29 cellular contexts compared by ENCODE assay signal in the genomic region with DNA sequence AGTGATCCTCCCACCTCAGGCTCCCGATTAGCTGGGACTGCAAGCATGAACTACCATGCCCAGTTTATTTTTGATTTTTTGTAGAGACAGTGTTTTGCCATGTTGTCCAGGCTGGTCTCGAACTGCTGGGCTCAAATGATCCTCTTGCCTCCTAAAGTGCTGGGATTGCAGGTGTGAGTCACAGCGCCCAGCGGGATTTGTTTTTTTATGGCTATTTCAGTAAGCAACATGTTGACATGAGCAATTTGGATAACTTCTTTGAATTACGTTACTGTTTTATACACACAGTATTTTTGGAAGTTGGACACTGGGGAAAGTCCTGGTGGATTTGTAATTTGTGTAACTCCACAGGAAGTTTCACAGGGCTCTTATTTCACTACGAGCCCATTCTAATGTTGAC. TPM values are rescaled to one million over a fixed set of nuclear protein-coding genes. Genes with fewer than 3 reads are reported as not detected.
A peak's percentile ranks its signal among the peaks of the same experiment; 100 is the strongest.
DNase-seq lines count a peak whose midpoint lies in the region; ATAC-seq and TF ChIP-seq lines count a peak whose summit lies in the region.
"Had no signal": no experiment of that assay in that cellular context is flagged by ENCODE, and none has a peak within 500 bp of the region (broad histone marks: within the 10 kb centered on the region; RNA-seq: fewer than 3 reads in every experiment).

No MANE protein-coding gene starts in this region.

- no peak overlapping the region for H3K27ac Mint-ChIP-seq in GM23338
- H3K27ac Mint-ChIP-seq: activated B cell treated with CpG ODN at 0.5 μM for 24 hours; activated CD8-positive, alpha-beta memory T cell treated with anti-CD3 and anti-CD28 coated beads, Interleukin-2, amount 10 ng/mL, durations not matched to agents 7 days and 5 days; activated naive CD4-positive, alpha-beta T cell treated with anti-CD3 and anti-CD28 coated beads for 36 hours; immature natural killer cell had no signal

- H2AFZ ChIP-seq in GM23338: peak overlapping the region; percentile 72; the same call in 1 of the 2 replicates

- peaks cover 5% of the 10 kb centered on the region for H3K27me3 Mint-ChIP-seq in GM23338 (ENCODE audit: insufficient read depth, low read depth, poor library complexity)

- no peaks in the 10 kb centered on the region for H3K9me2 ChIP-seq in GM23338 (ENCODE audit: insufficient read depth)

- intact Hi-C loops in psoas muscle (cut with DNase I): no loop called here

- H3K79me2 ChIP-seq in GM23338 (replicated peaks; ENCODE audit: insufficient read depth): no peaks in the 10 kb centered on the region; the same call in 1 of the 2 replicates

- H3K4me1 Mint-ChIP-seq in GM23338: peaks cover 12% of the 10 kb centered on the region; the same call in 2 of the 3 replicates

- DNase-seq in GM23338 (ENCODE audit: low spot score) (no peak), NCI-H69 (lab: John Stamatoyannopoulos, UW) (peak; percentile 16), fibroblast of mammary gland (ENCODE audit: low read depth) (peak; percentile 64), psoas muscle (peak; percentile 43 to 64), cerebellum (ENCODE audit: low spot score) (no peak)
- DNase-seq in stimulated activated naive CD8-positive, alpha-beta T cell treated with anti-CD3 and anti-CD28 coated beads, Interleukin-15, Interleukin-2, amounts not matched to agents 100 U/mL and 50 U/mL, for 24 hours: no peak
- DNase-seq: activated B cell treated with CpG ODN at 0.5 μM for 24 hours; activated CD8-positive, alpha-beta memory T cell treated with anti-CD3 and anti-CD28 coated beads, Interleukin-2, amount 10 ng/mL, durations not matched to agents 7 days and 5 days; activated naive CD4-positive, alpha-beta T cell treated with anti-CD3 and anti-CD28 coated beads for 36 hours; activated T-cell treated with anti-CD3 and anti-CD28 coated beads, Interleukin-2, amount 50 U/mL, for 48 hours; amniotic stem cell; C1 segment of cervical spinal cord; COR-L47; cortex of kidney; DMS53; GF-D8; hypothalamus; immature natural killer cell; Karpas-422; left lung; NCI-H1048; NCI-H187; NCI-H2171 treated with DMSO at 0.1 percent for 48 hours; NCI-H526; nucleus accumbens; stomach had no signal

- 52 to 68% (median 54%) methylated on average over 6 of the region's 6 CpGs for WGBS in psoas muscle, 3 donors

- H3K27me3 ChIP-seq in GM23338 (ENCODE audit: insufficient read depth): no peaks in the 10 kb centered on the region
- no peaks in the 10 kb centered on the region for H3K27me3 ChIP-seq in psoas muscle (ENCODE audit: insufficient read depth in 3 of 3, low read length in 2 of 3)
- H3K27me3 ChIP-seq: left lung, stomach, tibial nerve had no signal

- no peak overlapping the region for H3K4me2 ChIP-seq in GM23338

- TF ChIP-seq CTCF in GM23338 (conservative IDR thresholded peaks at IDR 0.05; ENCODE audit: low read depth in 2 of 2) (no peak), fibroblast of mammary gland (conservative IDR thresholded peaks at IDR 0.05; ENCODE audit: control insufficient read depth, insufficient read depth, low read depth, low read length) (no peak), psoas muscle (IDR thresholded peaks at IDR 0.05) (no peak)

- H3F3A ChIP-seq in GM23338 (replicated peaks; ENCODE audit: low read depth): no peaks in the 10 kb centered on the region

- H3K9me3 ChIP-seq in psoas muscle: no peaks in the 10 kb centered on the region
- H3K9me3 ChIP-seq: left lung, stomach, tibial nerve had no signal

- H3K36me3 ChIP-seq in GM23338 (ENCODE audit: insufficient read depth) (no peaks in the 10 kb centered on the region), psoas muscle (ENCODE audit: insufficient read depth in 1 of 2, low read depth in 1 of 2) (no peaks in the 10 kb centered on the region)
- H3K36me3 ChIP-seq: left lung, stomach, tibial nerve had no signal

- H3K9me3 Mint-ChIP-seq in GM23338: no peaks in the 10 kb centered on the region
- H3K9me3 Mint-ChIP-seq: activated B cell treated with CpG ODN at 0.5 μM for 24 hours; activated naive CD4-positive, alpha-beta T cell treated with anti-CD3 and anti-CD28 coated beads for 36 hours had no signal

- H3K4me1 ChIP-seq in GM23338 (ENCODE audit: insufficient read depth): peaks cover 11% of the 10 kb centered on the region
- no peaks in the 10 kb centered on the region for H3K4me1 ChIP-seq in psoas muscle

- no peak overlapping the region for H3K4me3 Mint-ChIP-seq in GM23338
- H3K4me3 Mint-ChIP-seq: activated B cell treated with CpG ODN at 0.5 μM for 24 hours; activated CD8-positive, alpha-beta memory T cell treated with anti-CD3 and anti-CD28 coated beads, Interleukin-2, amount 10 ng/mL, durations not matched to agents 7 days and 5 days; activated naive CD4-positive, alpha-beta T cell treated with anti-CD3 and anti-CD28 coated beads for 36 hours; immature natural killer cell had no signal

- no peaks in the 10 kb centered on the region for H3K36me3 Mint-ChIP-seq in GM23338 (ENCODE audit: low read depth)
- H3K36me3 Mint-ChIP-seq: immature natural killer cell had no signal

- no peak overlapping the region for H3K4me3 ChIP-seq in GM23338
- no peak overlapping the region for H3K4me3 ChIP-seq in fibroblast of mammary gland (ENCODE audit: control insufficient read depth, low read depth, low read length)
- no peak overlapping the region for H3K4me3 ChIP-seq in psoas muscle
- H3K4me3 ChIP-seq: left lung, skin epidermis, stomach, tibial nerve had no signal

- no peaks in the 10 kb centered on the region for H4K20me1 ChIP-seq in GM23338 (replicated peaks; ENCODE audit: insufficient read depth)

- no peak for ATAC-seq in GM23338
- no peak for ATAC-seq in psoas muscle
- no peak for ATAC-seq in stimulated activated naive CD8-positive, alpha-beta T cell treated with anti-CD3 and anti-CD28 coated beads, Interleukin-15, Interleukin-2, amounts not matched to agents 100 U/mL and 50 U/mL, for 24 hours
- ATAC-seq in HG02885 (IDR thresholded peaks at IDR 0.05; ENCODE audit: poor library complexity, unreplicated experiment): no peak
- ATAC-seq: activated CD8-positive, alpha-beta memory T cell treated with anti-CD3 and anti-CD28 coated beads, Interleukin-2, amount 10 ng/mL, durations not matched to agents 7 days and 5 days; left lung had no signal

- H3K27ac ChIP-seq in GM23338 (ENCODE audit: low read depth) (no peak overlapping the region), psoas muscle (no peak overlapping the region)
- H3K27ac ChIP-seq: left lung, tibial nerve had no signal

TF ChIP-seq in GM23338, 12 proteins besides CTCF, POLR2A, EP300 and RAD21:
- no peak for TF ChIP-seq STAT1 (IDR thresholded peaks at IDR 0.05; ENCODE audit: unreplicated experiment)

RNA-seq across cellular contexts. Expression of gene RHOT1, which starts 18.5 kb away (rescaled TPM):
- 51.4 and 53.5 TPM in 2 replicates for total RNA-seq in GM23338 (2014; rRNA removed; shearing (Covaris generic))
- 38.8 and 40.8 TPM in 2 replicates for polyA plus RNA-seq in GM23338 (2016; fragmentation: Nextera tagmentation; extraction: Ambion mirVana)
- total RNA-seq in psoas muscle: 10 to 100 TPM; 22.9 to 41.0 (median 35.1) TPM
- polyA plus RNA-seq in psoas muscle: 10 to 100 TPM; 26.4 to 32.0 (median 30.1) TPM
- total RNA-seq in cerebellum: 93.3 TPM

Comparison
In these comparisons a context has a peak if more than half of its experiments do, and no peak if none do; other contexts are left out.
1. DNase-seq: peak in NCI-H69 (single experiment), fibroblast of mammary gland (single experiment) and psoas muscle (2 of 2); none in GM23338 (single experiment), stimulated activated naive CD8-positive, alpha-beta T cell treated with anti-CD3 and anti-CD28 coated beads, Interleukin-15, Interleukin-2, amounts not matched to agents 100 U/mL and 50 U/mL, for 24 hours (single experiment) and cerebellum (single experiment).